25 cellular contexts compared by ENCODE assay signal in genomic region chr20:32330555-32330897, GRCh38.
"Had no signal": no experiment of that assay in that cellular context is flagged by ENCODE, and none has a peak within 500 bp of the region (broad histone marks: within the 10 kb centered on the region; RNA-seq: fewer than 3 reads in every experiment).

No MANE protein-coding gene starts in this region.

- H3K9me3 Mint-ChIP-seq: activated naive CD4-positive, alpha-beta T cell treated with anti-CD3 and anti-CD28 coated beads for 36 hours; activated T-cell treated with anti-CD3 and anti-CD28 coated beads, Interleukin-2, amount 50 U/mL, for 4 hours; T-helper 1 cell treated with Interleukin-12 subunit alpha and Interleukin-12 subunit beta and Interleukin-4 antibody, amounts not matched to agents 30 μg/mL and 1 μg/mL, for 36 hours; WTC11 had no signal

- H3K4me3 Mint-ChIP-seq: activated CD8-positive, alpha-beta T cell treated with anti-CD3 and anti-CD28 coated beads, Interleukin-2, amount 10 ng/mL, durations not matched to agents 7 days and 5 days; activated naive CD4-positive, alpha-beta T cell treated with anti-CD3 and anti-CD28 coated beads for 36 hours; activated naive CD8-positive, alpha-beta T cell; activated T-cell treated with anti-CD3 and anti-CD28 coated beads, Interleukin-2, amount 50 U/mL, for 4 hours; T-helper 1 cell treated with Interleukin-12 subunit alpha and Interleukin-12 subunit beta and Interleukin-4 antibody, amounts not matched to agents 30 μg/mL and 1 μg/mL, for 36 hours; WTC11 had no signal

- H3K27ac ChIP-seq: adrenal gland, breast epithelium, KMS-11, Peyer's patch, RWPE1 had no signal

- DNase-seq: activated CD4-positive, alpha-beta T cell treated with anti-CD3 and anti-CD28 coated beads for 48 hours; activated CD4-positive, alpha-beta T cell treated with anti-CD3 and anti-CD28 coated beads, Interleukin-2, amount 50 U/mL, for 4 hours; activated CD4-positive, CD25-positive, alpha-beta regulatory T cell treated with anti-CD3 and anti-CD28 coated beads, Interleukin-2, amount 50 U/mL, for 72 hours; activated CD8-positive, alpha-beta memory T cell treated with anti-CD3 and anti-CD28 coated beads, Interleukin-2, amount 50 U/mL, for 48 hours; activated CD8-positive, alpha-beta T cell treated with anti-CD3 and anti-CD28 coated beads, Interleukin-2, amount 10 ng/mL, durations not matched to agents 7 days and 5 days; activated effector memory CD4-positive, alpha-beta T cell treated with anti-CD3 and anti-CD28 coated beads, Interleukin-2, amount 50 U/mL, for 16 hours; activated naive CD4-positive, alpha-beta T cell treated with anti-CD3 and anti-CD28 coated beads for 36 hours; activated T-cell treated with anti-CD3 and anti-CD28 coated beads, Interleukin-2, amount 50 U/mL, for 4 hours; adrenal gland; anterior cingulate cortex; caudate nucleus; MG63; NCI-H1105; NCI-H1436; NCI-H1694 treated with DMSO at 0.1 percent for 48 hours; NCI-H345; NCI-H69; NK-92 treated with Interleukin-12 subunit alpha and Interleukin-12 subunit beta, amount 100 ng/mL, for 24 hours; Peyer's patch had no signal

- H3K27ac Mint-ChIP-seq: activated CD8-positive, alpha-beta T cell treated with anti-CD3 and anti-CD28 coated beads, Interleukin-2, amount 10 ng/mL, durations not matched to agents 7 days and 5 days; activated naive CD4-positive, alpha-beta T cell treated with anti-CD3 and anti-CD28 coated beads for 36 hours; T-helper 1 cell treated with Interleukin-12 subunit alpha and Interleukin-12 subunit beta and Interleukin-4 antibody, amounts not matched to agents 30 μg/mL and 1 μg/mL, for 36 hours; WTC11 had no signal

- H3K27me3 ChIP-seq: adrenal gland, breast epithelium, MG63, Peyer's patch had no signal

- H3K4me1 ChIP-seq: breast epithelium, Peyer's patch had no signal

- H3K27me3 Mint-ChIP-seq: activated naive CD8-positive, alpha-beta T cell had no signal

- H3K4me1 Mint-ChIP-seq: WTC11 had no signal

- H3K4me3 ChIP-seq: adrenal gland, breast epithelium, MG63, Peyer's patch had no signal

- H3K36me3 ChIP-seq: breast epithelium had no signal

- ATAC-seq: activated CD8-positive, alpha-beta T cell treated with anti-CD3 and anti-CD28 coated beads, Interleukin-2, amount 10 ng/mL, durations not matched to agents 7 days and 5 days; activated T-cell treated with anti-CD3 and anti-CD28 coated beads, Interleukin-2, amount 50 U/mL, for 4 hours; WTC11 had no signal

- H3K9ac ChIP-seq: KMS-11 had no signal

- H3K9me3 ChIP-seq: adrenal gland, breast epithelium, MG63, Peyer's patch had no signal
